ENCODE assay signal across 8 cellular contexts in the genomic region with DNA sequence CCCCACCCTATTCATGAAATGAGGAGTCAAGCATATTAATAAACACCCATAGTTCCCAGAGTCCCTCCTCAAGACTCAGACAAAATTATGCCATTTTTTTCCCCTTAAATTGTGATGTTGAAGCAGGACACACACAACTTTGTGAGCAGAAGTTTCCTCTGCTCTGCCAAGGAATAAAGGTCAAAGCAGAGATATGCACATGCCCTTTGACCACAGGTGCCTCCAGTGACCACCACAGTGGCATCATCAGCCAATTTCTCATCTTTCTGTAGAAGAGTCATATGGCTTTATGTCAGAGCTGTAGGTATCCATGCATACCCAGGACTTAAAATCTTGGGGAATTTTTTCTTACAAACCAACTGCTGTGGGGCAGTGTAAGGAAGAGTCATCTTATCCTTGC.
"Had no signal": no experiment of that assay in that cellular context is flagged by ENCODE, and none has a peak within 500 bp of the region (broad histone marks: within the 10 kb centered on the region; RNA-seq: fewer than 3 reads in every experiment).

No MANE protein-coding gene starts in this region.

- FAIRE-seq: G401.6, GM12878, GM12891, GM12892, GM18507, GM19239 had no signal

- DNase-seq: GDM1, GF-D8 had no signal

- H3K4me3 ChIP-seq: GM12878 had no signal

- ATAC-seq: GM12878 had no signal
